In genomic region chr10:14185501-14186045, GRCh38 we compare ENCODE assay signal across 9 cellular contexts.
A peak's percentile ranks its signal among the peaks of the same experiment; 100 is the strongest.
DNase-seq lines count a peak whose midpoint lies in the region; ATAC-seq and TF ChIP-seq lines count a peak whose summit lies in the region.
"Had no signal": no experiment of that assay in that cellular context is flagged by ENCODE, and none has a peak within 500 bp of the region (broad histone marks: within the 10 kb centered on the region; RNA-seq: fewer than 3 reads in every experiment).

No MANE protein-coding gene starts in this region.

- H3K36me3 ChIP-seq in cardiac muscle cell (no peaks in the 10 kb centered on the region), heart left ventricle (no peaks in the 10 kb centered on the region), iPS-18a (ENCODE audit: control insufficient read depth, low read depth, low read length) (no peaks in the 10 kb centered on the region)

- peak overlapping the region; percentile 100 for H3K27ac Mint-ChIP-seq in stimulated activated naive CD8-positive, alpha-beta T cell treated with anti-CD3 and anti-CD28 coated beads, Interleukin-15, amount 100 ng/mL, for 72 hours

- peak; percentile 64 to 78 for DNase-seq in cardiac muscle cell (ENCODE audit: low read depth in 1 of 2, low spot score in 1 of 2)
- DNase-seq in heart left ventricle = no peak
- peak; percentile 62 for DNase-seq in NCI-H774 (lab: John Stamatoyannopoulos, UW)
- peak; percentile 38 for DNase-seq in activated T-cell treated with anti-CD3 and anti-CD28 coated beads, Interleukin-2, amount 50 U/mL, for 1 hour
- DNase-seq in stimulated activated naive CD8-positive, alpha-beta T cell treated with anti-CD3 and anti-CD28 coated beads, Interleukin-15, amount 100 ng/mL, for 72 hours = peak; percentile 62 to 78
- no peak for DNase-seq in NCI-H1092 (lab: John Stamatoyannopoulos, UW)

- H3K4me3 ChIP-seq in cardiac muscle cell (no peak overlapping the region), heart left ventricle (no peak overlapping the region), iPS-18a (ENCODE audit: low read length) (no peak overlapping the region)

- ATAC-seq in heart left ventricle (no peak), HG02970 (IDR thresholded peaks at IDR 0.05; ENCODE audit: low FRiP score, unreplicated experiment) (peak; percentile 59)
- peak; percentile 95 for ATAC-seq in stimulated activated naive CD8-positive, alpha-beta T cell treated with anti-CD3 and anti-CD28 coated beads, Interleukin-15, amount 100 ng/mL, for 72 hours

- no peak for TF ChIP-seq POLR2A in heart left ventricle (IDR thresholded peaks at IDR 0.05)

- peaks cover 29% of the 10 kb centered on the region for H3K4me1 Mint-ChIP-seq in stimulated activated naive CD8-positive, alpha-beta T cell treated with anti-CD3 and anti-CD28 coated beads, Interleukin-15, amount 100 ng/mL, for 72 hours

- H3K27me3 ChIP-seq in cardiac muscle cell (no peaks in the 10 kb centered on the region), heart left ventricle (peaks cover 0 to 27% (median 3%) of the 10 kb centered on the region in 9 donors), iPS-18a (ENCODE audit: control insufficient read depth, insufficient read depth, low read length) (no peaks in the 10 kb centered on the region)

- intact Hi-C loops in heart left ventricle (cut with DNase I) = no loop called here

- peak overlapping the region; percentile 60 for H3K9ac ChIP-seq in iPS-18a (ENCODE audit: low read length)
- H3K9ac ChIP-seq: parathyroid adenoma had no signal

- no peaks in the 10 kb centered on the region for H3K4me1 ChIP-seq in cardiac muscle cell (ENCODE audit: low read depth)
- H3K4me1 ChIP-seq in heart left ventricle = no peaks in the 10 kb centered on the region
- H3K4me1 ChIP-seq in iPS-18a (ENCODE audit: control insufficient read depth, low read depth, low read length) = peaks cover 5% of the 10 kb centered on the region
- H3K4me1 ChIP-seq: parathyroid adenoma had no signal

- peak overlapping the region; percentile 44 for H3K27ac ChIP-seq in cardiac muscle cell
- no peak overlapping the region for H3K27ac ChIP-seq in heart left ventricle
- peak overlapping the region; percentile 87 for H3K27ac ChIP-seq in iPS-18a (ENCODE audit: low read length)
- H3K27ac ChIP-seq: parathyroid adenoma had no signal

- H3K9me3 ChIP-seq in cardiac muscle cell (ENCODE audit: low read depth) (no peaks in the 10 kb centered on the region), heart left ventricle (no peaks in the 10 kb centered on the region), iPS-18a (ENCODE audit: control insufficient read depth, low read depth, low read length) (no peaks in the 10 kb centered on the region)

- TF ChIP-seq CTCF in cardiac muscle cell (IDR thresholded peaks at IDR 0.05; ENCODE audit: low read depth, low read length) (no peak), heart left ventricle (IDR thresholded peaks at IDR 0.05) (no peak)

- 50 to 69% (median 59%) methylated on average over 4 to 5 of the region's 5 CpGs for WGBS in heart left ventricle, 4 donors

- peaks cover 47% of the 10 kb centered on the region for H3K27me3 Mint-ChIP-seq in stimulated activated naive CD8-positive, alpha-beta T cell treated with anti-CD3 and anti-CD28 coated beads, Interleukin-15, amount 100 ng/mL, for 72 hours

- H3K4me3 Mint-ChIP-seq in stimulated activated naive CD8-positive, alpha-beta T cell treated with anti-CD3 and anti-CD28 coated beads, Interleukin-15, amount 100 ng/mL, for 72 hours = peak overlapping the region; percentile 66 to 69

- H3K9me3 Mint-ChIP-seq in stimulated activated naive CD8-positive, alpha-beta T cell treated with anti-CD3 and anti-CD28 coated beads, Interleukin-15, amount 100 ng/mL, for 72 hours = no peaks in the 10 kb centered on the region

Comparison
In these comparisons a context has a peak if more than half of its experiments do, and no peak if none do; other contexts are left out.
1. DNase-seq: peak in cardiac muscle cell (2 of 2), NCI-H774 (single experiment), activated T-cell treated with anti-CD3 and anti-CD28 coated beads, Interleukin-2, amount 50 U/mL, for 1 hour (single experiment) and stimulated activated naive CD8-positive, alpha-beta T cell treated with anti-CD3 and anti-CD28 coated beads, Interleukin-15, amount 100 ng/mL, for 72 hours (2 of 2); none in heart left ventricle (0 of 5) and NCI-H1092 (single experiment).
2. H3K27ac ChIP-seq: peak in cardiac muscle cell (single experiment) and iPS-18a (single experiment); none in heart left ventricle (0 of 12).
3. ATAC-seq: peak in HG02970 (single experiment) and stimulated activated naive CD8-positive, alpha-beta T cell treated with anti-CD3 and anti-CD28 coated beads, Interleukin-15, amount 100 ng/mL, for 72 hours (single experiment); none in heart left ventricle (0 of 4).